ENCODE assay signal across 20 cellular contexts in genomic region chr1:187665513-187665912, GRCh38.
DNase-seq lines count a peak whose midpoint lies in the region; ATAC-seq and TF ChIP-seq lines count a peak whose summit lies in the region.
"Had no signal": no experiment of that assay in that cellular context is flagged by ENCODE, and none has a peak within 500 bp of the region (broad histone marks: within the 10 kb centered on the region; RNA-seq: fewer than 3 reads in every experiment).

No MANE protein-coding gene starts in this region.

- H3K4me3 Mint-ChIP-seq in H9, result no peak overlapping the region
- H3K4me3 Mint-ChIP-seq: B cell; CD8-positive, alpha-beta T cell had no signal

- no peaks in the 10 kb centered on the region; a peak in 1 of 7 replicates for H3K36me3 Mint-ChIP-seq in H9 (ENCODE audit: insufficient read depth in 1 of 3, low read depth in 3 of 3)
- H3K36me3 Mint-ChIP-seq: CD4-positive, CD25-positive, alpha-beta regulatory T cell; CD8-positive, alpha-beta T cell had no signal

- no peak overlapping the region for H2AK9ac ChIP-seq in IMR-90 (replicated peaks; ENCODE audit: low read depth, low read length, poor library complexity)

- no peak overlapping the region for H3K4me3 ChIP-seq in IMR-90 (ENCODE audit: insufficient read depth, low read depth, low read length)
- H3K4me3 ChIP-seq: BLaER1, GM23248 had no signal

- H3K23ac ChIP-seq in IMR-90 (ENCODE audit: low read depth, low read length), result no peak overlapping the region
- no peak overlapping the region for H3K23ac ChIP-seq in H9 (ENCODE audit: insufficient read length, low read depth, low read length)

- H3K9me3 Mint-ChIP-seq in H9, result no peaks in the 10 kb centered on the region

- H3K27me3 ChIP-seq in IMR-90 (ENCODE audit: control insufficient read depth, insufficient read depth, low read length) (no peaks in the 10 kb centered on the region), H9 (ENCODE audit: insufficient read depth, low read length) (no peaks in the 10 kb centered on the region)
- H3K27me3 ChIP-seq: BLaER1 had no signal

- no peaks in the 10 kb centered on the region for H3K9me3 ChIP-seq in IMR-90 (ENCODE audit: control insufficient read depth, insufficient read depth, low read length)
- no peaks in the 10 kb centered on the region for H3K9me3 ChIP-seq in H9 (ENCODE audit: control insufficient read depth, low read depth, low read length)
- H3K9me3 ChIP-seq: BLaER1, Caco-2 had no signal

- no peak overlapping the region for H3K56ac ChIP-seq in IMR-90 (ENCODE audit: extremely low read depth, insufficient read depth, low read length)
- no peak overlapping the region for H3K56ac ChIP-seq in H9 (ENCODE audit: insufficient read length, low read depth, low read length)

- H3K79me1 ChIP-seq in IMR-90 (ENCODE audit: low read depth in 1 of 2, low read length in 2 of 2) (no peaks in the 10 kb centered on the region), H9 (ENCODE audit: insufficient read depth, low read depth, low read length, poor library complexity, severe bottlenecking) (no peaks in the 10 kb centered on the region)

- H2BK120ac ChIP-seq in IMR-90 (ENCODE audit: low read depth, low read length) (no peak overlapping the region), H9 (ENCODE audit: low read depth, low read length, poor library complexity, severe bottlenecking) (no peak overlapping the region)

- no peak overlapping the region for H2BK12ac ChIP-seq in H9 (ENCODE audit: insufficient read length, low read depth, low read length)

- POLR2A ChIA-PET in IMR-90 (lab: Charles Lee; ENCODE audit: unreplicated experiment), result no interaction called here

- H3K79me2 ChIP-seq in H9 (ENCODE audit: insufficient read depth, low read length), result no peaks in the 10 kb centered on the region

- no peak overlapping the region for H2BK15ac ChIP-seq in IMR-90 (ENCODE audit: low read depth, low read length)
- H2BK15ac ChIP-seq in H9 (ENCODE audit: low read depth, low read length), result no peak overlapping the region

- no peak overlapping the region for H3T11ph ChIP-seq in H9 (ENCODE audit: low read length)

- H3K27ac Mint-ChIP-seq in H9, result no peak overlapping the region
- H3K27ac Mint-ChIP-seq: B cell; CD4-positive, CD25-positive, alpha-beta regulatory T cell; CD8-positive, alpha-beta T cell had no signal

- H3K18ac ChIP-seq in IMR-90 (ENCODE audit: low read depth, low read length) (no peak overlapping the region), H9 (ENCODE audit: insufficient read length, low read depth, low read length) (no peak overlapping the region)

- H2BK20ac ChIP-seq in IMR-90 (ENCODE audit: low read depth, low read length), result no peak overlapping the region
- no peak overlapping the region for H2BK20ac ChIP-seq in H9 (ENCODE audit: low read depth, low read length, poor library complexity, severe bottlenecking)

- no peaks in the 10 kb centered on the region for H3K23me2 ChIP-seq in H9 (ENCODE audit: insufficient read length, low read depth, low read length, poor library complexity, severe bottlenecking)

- intact Hi-C loops in IMR-90 (cut with micrococcal nuclease), result no loop called here

- no peak overlapping the region for H3K27ac ChIP-seq in IMR-90 (ENCODE audit: insufficient read depth, low read length)
- no peak overlapping the region for H3K27ac ChIP-seq in H9 (ENCODE audit: insufficient read length, low read depth, low read length)
- H3K27ac ChIP-seq: 22Rv1, BLaER1, C4-2B, GM23248 had no signal

- H2BK5ac ChIP-seq in IMR-90 (ENCODE audit: low read depth, low read length, poor library complexity, severe bottlenecking), result no peak overlapping the region
- no peak overlapping the region for H2BK5ac ChIP-seq in H9 (ENCODE audit: insufficient read length, low read length)

- no peaks in the 10 kb centered on the region for H3K9me1 ChIP-seq in IMR-90 (ENCODE audit: insufficient read depth, low read length)

- TF ChIP-seq CTCF in IMR-90 (conservative IDR thresholded peaks at IDR 0.05; ENCODE audit: low read depth, low read length) (no peak), H9 (conservative IDR thresholded peaks at IDR 0.05) (no peak)

- H4K91ac ChIP-seq in IMR-90 (ENCODE audit: insufficient read depth, low read depth, low read length) (no peak overlapping the region), H9 (ENCODE audit: insufficient read length, low read depth, low read length) (no peak overlapping the region)

- no peaks in the 10 kb centered on the region for H3K4me1 Mint-ChIP-seq in H9
- H3K4me1 Mint-ChIP-seq: B cell; CD4-positive, CD25-positive, alpha-beta regulatory T cell had no signal

- no peak overlapping the region for H3K14ac ChIP-seq in IMR-90 (replicated peaks; ENCODE audit: low read depth, low read length)
- no peak overlapping the region for H3K14ac ChIP-seq in H9 (ENCODE audit: insufficient read depth, low read length)

- H3K4ac ChIP-seq in IMR-90 (ENCODE audit: low read depth, low read length), result no peak overlapping the region
- H3K4ac ChIP-seq in H9 (ENCODE audit: low read depth, low read length), result no peak overlapping the region

- no peak overlapping the region for H4K5ac ChIP-seq in IMR-90 (ENCODE audit: low read depth, low read length)
- H4K5ac ChIP-seq in H9 (ENCODE audit: insufficient read length, low read depth, low read length), result no peak overlapping the region

- no peak overlapping the region for H4K8ac ChIP-seq in IMR-90 (ENCODE audit: low read depth in 2 of 2, low read length in 2 of 2)
- H4K8ac ChIP-seq in H9 (replicated peaks; ENCODE audit: insufficient read length, low read depth, low read length), result no peak overlapping the region

- no peak overlapping the region for H3K9ac ChIP-seq in IMR-90 (ENCODE audit: low read depth, low read length)
- H3K9ac ChIP-seq in H9 (ENCODE audit: extremely low read depth, insufficient read length, low read length), result no peak overlapping the region
- H3K9ac ChIP-seq: BLaER1, GM23248 had no signal

- no peaks in the 10 kb centered on the region for H3K36me3 ChIP-seq in IMR-90 (ENCODE audit: control insufficient read depth, insufficient read depth, low read length)
- H3K36me3 ChIP-seq: BLaER1 had no signal

- no peak overlapping the region for H3K4me2 ChIP-seq in IMR-90 (ENCODE audit: low read depth, low read length)
- no peak overlapping the region for H3K4me2 ChIP-seq in H9 (ENCODE audit: insufficient read depth, insufficient read length, low read length)
- H3K4me2 ChIP-seq: BLaER1 had no signal

- no peak for ATAC-seq in IMR-90 (ENCODE audit: low read depth)
- ATAC-seq: CD8-positive, alpha-beta T cell; HCT116 had no signal

- TF ChIP-seq POLR2A in IMR-90 (IDR thresholded peaks at IDR 0.05; ENCODE audit: low read depth, low read length), result no peak

- WGBS in IMR-90 (ENCODE audit: extremely low coverage in 2 of 2, insufficient read length in 1 of 2), 2 experiments, result no CpG with 5 or more reads among the region's 2 CpGs
- no CpG with 5 or more reads among the region's 2 CpGs for WGBS in H9 (ENCODE audit: extremely low coverage, insufficient read length, low lambda C conversion rate)

- H3K4me1 ChIP-seq in IMR-90 (ENCODE audit: control insufficient read depth, insufficient read depth, low read length) (no peaks in the 10 kb centered on the region), H9 (ENCODE audit: insufficient read depth, low read length) (no peaks in the 10 kb centered on the region)
- H3K4me1 ChIP-seq: BLaER1, Caco-2 had no signal

- in situ Hi-C loops in IMR-90 (cut with MboI; ENCODE audit: low sequenced_read_pairs), result no loop called here

- CTCF ChIA-PET in IMR-90 (lab: Yijun Ruan, JAX), result no interaction called here

- TF ChIP-seq RAD21 in IMR-90 (IDR thresholded peaks at IDR 0.05; ENCODE audit: low read length), result no peak

- dilution Hi-C loops in IMR-90 (cut with HindIII; ENCODE audit: low sequenced_read_pairs, unreplicated experiment), result no loop called here

- DNase-seq in DMS 273 (lab: John Stamatoyannopoulos, UW; ENCODE audit: unreplicated experiment) (peak; percentile 22), DMS 273 treated with DMSO at 0.1 percent for 48 hours (lab: John Stamatoyannopoulos, UW) (no peak), IMR-90 (no peak), SHP77 (lab: John Stamatoyannopoulos, UW) (peak; percentile 63 to 68), left kidney (ENCODE audit: low read depth, low spot score) (peak; percentile 61), pons (ENCODE audit: low spot score) (no peak), H9 (no peak)
- DNase-seq: Caco-2; CD4-positive, CD25-positive, alpha-beta regulatory T cell; CD8-positive, alpha-beta T cell; DMS53; DMS79 treated with DMSO at 0.1 percent for 48 hours; GF-D8; GM23248; H7 had no signal

- no peak overlapping the region for H2AK5ac ChIP-seq in IMR-90 (ENCODE audit: low read depth, low read length)
- no peak overlapping the region for H2AK5ac ChIP-seq in H9 (ENCODE audit: insufficient read length, low read length)

- no TSS peak for BruUV-seq in IMR-90 (replicated peaks; lab: Mats Ljungman, UMichigan)

- H4K20me1 ChIP-seq in IMR-90 (ENCODE audit: insufficient read depth, low read length) (no peaks in the 10 kb centered on the region), H9 (ENCODE audit: control insufficient read depth, insufficient read depth, insufficient read length) (no peaks in the 10 kb centered on the region)
- H4K20me1 ChIP-seq: BLaER1 had no signal

- no peaks in the 10 kb centered on the region for H3K27me3 Mint-ChIP-seq in H9 (ENCODE audit: low read depth)
- H3K27me3 Mint-ChIP-seq: B cell; CD4-positive, CD25-positive, alpha-beta regulatory T cell had no signal

- peak overlapping the region; percentile 47 for H2AFZ ChIP-seq in IMR-90 (replicated peaks; ENCODE audit: low read length, poor library complexity)
- no peak overlapping the region for H2AFZ ChIP-seq in H9 (ENCODE audit: low read length)
- H2AFZ ChIP-seq: GM23248 had no signal

TF ChIP-seq in IMR-90, 13 proteins besides CTCF, POLR2A, EP300 and RAD21:
- TF ChIP-seq MXI1 (IDR thresholded peaks at IDR 0.05; ENCODE audit: borderline replicate concordance, low read depth, low read length) (no peak), USF2 (IDR thresholded peaks at IDR 0.05; ENCODE audit: low read depth, low read length) (no peak), NFE2L2 (IDR thresholded peaks at IDR 0.05; ENCODE audit: low read depth, low read length) (no peak), RCOR1 (IDR thresholded peaks at IDR 0.05; ENCODE audit: insufficient replicate concordance, low read length) (no peak), SMC3 (IDR thresholded peaks at IDR 0.05; ENCODE audit: low read depth, low read length) (no peak), MAZ (IDR thresholded peaks at IDR 0.05; ENCODE audit: borderline replicate concordance, low read depth, low read length) (no peak), MAFK (IDR thresholded peaks at IDR 0.05; ENCODE audit: low read depth, low read length) (no peak)

Comparison
In these comparisons a context has a peak if more than half of its experiments do, and no peak if none do; other contexts are left out.
1. DNase-seq: peak in DMS 273 (single experiment), SHP77 (2 of 2) and left kidney (single experiment); none in DMS 273 treated with DMSO at 0.1 percent for 48 hours (single experiment), IMR-90 (single experiment), pons (single experiment) and H9 (single experiment).